ENCODE assay signal across 21 cellular contexts in the genomic region with DNA sequence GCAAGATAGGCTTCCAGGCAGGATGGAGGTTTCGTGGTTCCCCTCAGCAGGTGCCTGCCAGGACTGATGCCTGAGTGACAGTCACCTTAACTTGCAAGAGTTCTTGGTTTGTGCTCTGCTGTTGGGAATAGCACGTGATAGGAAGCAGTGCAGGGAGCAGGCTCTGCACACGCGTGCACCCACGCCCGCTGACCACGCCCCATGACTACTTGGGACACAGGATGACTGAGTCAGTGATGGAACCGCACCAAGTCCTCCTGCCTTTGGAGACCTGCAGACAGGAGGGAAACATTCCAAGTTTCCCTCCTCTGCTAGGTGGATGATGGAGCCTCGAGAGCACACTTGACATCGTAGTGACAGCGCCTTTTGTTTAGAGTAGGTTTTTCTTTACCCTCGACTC.
DNase-seq lines count a peak whose midpoint lies in the region; ATAC-seq and TF ChIP-seq lines count a peak whose summit lies in the region.
"Had no signal": no experiment of that assay in that cellular context is flagged by ENCODE, and none has a peak within 500 bp of the region (broad histone marks: within the 10 kb centered on the region; RNA-seq: fewer than 3 reads in every experiment).

No MANE protein-coding gene starts in this region.

- H2AFZ ChIP-seq in trophoblast cell (ENCODE audit: insufficient read depth, low read length, poor library complexity) = no peak overlapping the region
- H2AFZ ChIP-seq: parathyroid adenoma had no signal

- no peak overlapping the region for H3K4me2 ChIP-seq in trophoblast cell (ENCODE audit: low read length)

- no peaks in the 10 kb centered on the region for H3K4me1 ChIP-seq in trophoblast cell (ENCODE audit: control insufficient read depth in 1 of 2, insufficient read depth in 2 of 2, low read length in 2 of 2)

- H3K27ac ChIP-seq in RWPE1 (peak overlapping the region; percentile 55), epithelial cell of prostate (no peak overlapping the region), trophoblast cell (ENCODE audit: low read depth, low read length) (no peak overlapping the region)
- H3K27ac ChIP-seq: left ventricle myocardium inferior, parathyroid adenoma, skin epidermis had no signal

- H3K27me3 ChIP-seq in H7 (ENCODE audit: control insufficient read depth, insufficient read depth, low read length) (no peaks in the 10 kb centered on the region), trophoblast cell (ENCODE audit: insufficient read depth, low read length) (no peaks in the 10 kb centered on the region)

- H3K14ac ChIP-seq in trophoblast cell (ENCODE audit: low read length) = no peak overlapping the region

- no peak overlapping the region for H2BK12ac ChIP-seq in trophoblast cell (ENCODE audit: low read length)

- H3K27me3 Mint-ChIP-seq in T-helper 2 cell treated with Interferon-gamma antibody and Interleukin-4, amounts not matched to agents 5 μg/mL and 100 μg/mL, for 36 hours (ENCODE audit: low read depth) = no peaks in the 10 kb centered on the region
- H3K27me3 Mint-ChIP-seq: activated naive CD4-positive, alpha-beta T cell treated with anti-CD3 and anti-CD28 coated beads, Interleukin-2, amount 10 ng/mL, durations not matched to agents 7 days and 5 days had no signal

- peaks cover 3% of the 10 kb centered on the region for H3K4me1 Mint-ChIP-seq in T-helper 2 cell treated with Interferon-gamma antibody and Interleukin-4, amounts not matched to agents 5 μg/mL and 100 μg/mL, for 36 hours (ENCODE audit: low read depth)
- H3K4me1 Mint-ChIP-seq: activated naive CD4-positive, alpha-beta T cell treated with anti-CD3 and anti-CD28 coated beads, Interleukin-2, amount 10 ng/mL, durations not matched to agents 7 days and 5 days had no signal

- no peak overlapping the region for H3K4ac ChIP-seq in trophoblast cell (ENCODE audit: low read depth, low read length)

- H3K9ac ChIP-seq in trophoblast cell (ENCODE audit: low read length) = no peak overlapping the region
- H3K9ac ChIP-seq: parathyroid adenoma had no signal

- CTCF ChIA-PET in RWPE1 (lab: Yijun Ruan, JAX) = no interaction called here

- H3K36me3 Mint-ChIP-seq in T-helper 2 cell treated with Interferon-gamma antibody and Interleukin-4, amounts not matched to agents 5 μg/mL and 100 μg/mL, for 36 hours (ENCODE audit: low read depth) = peaks cover 24% of the 10 kb centered on the region

- no peak overlapping the region for H2BK5ac ChIP-seq in trophoblast cell (ENCODE audit: low read depth, low read length, poor library complexity)

- no peak overlapping the region for H4K12ac ChIP-seq in trophoblast cell (ENCODE audit: low read depth, low read length)

- no peak overlapping the region for H3K23ac ChIP-seq in trophoblast cell (ENCODE audit: low read length)

- H3K4me3 ChIP-seq in H7 (ENCODE audit: insufficient read depth, low read depth, low read length) (no peak overlapping the region), trophoblast cell (ENCODE audit: low read depth, low read length) (peak overlapping the region; percentile 18)
- H3K4me3 ChIP-seq: left ventricle myocardium inferior, skin epidermis had no signal

- no CpG with 5 or more reads among the region's 12 CpGs for WGBS in trophoblast cell (ENCODE audit: extremely low coverage, insufficient coverage, insufficient read length)

- no peak overlapping the region for H3K18ac ChIP-seq in trophoblast cell (ENCODE audit: low read length)

- peaks cover 62% of the 10 kb centered on the region for H3K36me3 ChIP-seq in H7 (replicated peaks; ENCODE audit: control insufficient read depth, insufficient read depth, low read length)
- H3K36me3 ChIP-seq in trophoblast cell (ENCODE audit: control insufficient read depth in 1 of 2, insufficient read depth in 2 of 2, low read length in 2 of 2) = peaks cover 49 to 54% of the 10 kb centered on the region in 2 experiments

- ATAC-seq in HG03159 (IDR thresholded peaks at IDR 0.05; ENCODE audit: unreplicated experiment) = no peak

- POLR2A ChIA-PET in RWPE1 (lab: Yijun Ruan, JAX; ENCODE audit: low non-redundant PET) = no interaction called here

- H2AK5ac ChIP-seq in trophoblast cell (ENCODE audit: low read length) = no peak overlapping the region

- H3K9me3 Mint-ChIP-seq in T-helper 2 cell treated with Interferon-gamma antibody and Interleukin-4, amounts not matched to agents 5 μg/mL and 100 μg/mL, for 36 hours = no peaks in the 10 kb centered on the region
- H3K9me3 Mint-ChIP-seq: activated naive CD4-positive, alpha-beta T cell treated with anti-CD3 and anti-CD28 coated beads, Interleukin-2, amount 10 ng/mL, durations not matched to agents 7 days and 5 days had no signal

- DNase-seq in H7 (peak; percentile 32), RWPE1 (ENCODE audit: low spot score) (peak; percentile 81), epithelial cell of prostate (ENCODE audit: low read depth, low spot score) (peak; percentile 36), trophoblast cell (no peak), SHP77 treated with DMSO at 0.1 percent for 48 hours (lab: John Stamatoyannopoulos, UW) (no peak)
- no peak for DNase-seq in T-helper 2 cell treated with Interferon-gamma antibody and Interleukin-4, amounts not matched to agents 5 μg/mL and 100 μg/mL, for 36 hours (ENCODE audit: low spot score)
- DNase-seq: activated CD4-positive, alpha-beta T cell treated with anti-CD3 and anti-CD28 coated beads for 1 hour; activated CD8-positive, alpha-beta memory T cell treated with anti-CD3 and anti-CD28 coated beads, Interleukin-2, amount 50 U/mL, for 48 hours; activated naive CD4-positive, alpha-beta T cell treated with anti-CD3 and anti-CD28 coated beads, Interleukin-2, amount 10 ng/mL, durations not matched to agents 7 days and 5 days; AML-193; Calu3; GF-D8; left ventricle myocardium inferior; NCI-H146; SHP77; stimulated activated CD4-positive, alpha-beta T cell treated with anti-CD3 and anti-CD28 coated beads, Interleukin-4, amount 100 ng/mL, for 4 hours; stimulated activated CD8-positive, alpha-beta memory T cell treated with anti-CD3 and anti-CD28 coated beads, Interleukin-4, amount 100 ng/mL, for 48 hours; T-helper 9 cell had no signal

- no peak overlapping the region for H3K4me3 Mint-ChIP-seq in T-helper 2 cell treated with Interferon-gamma antibody and Interleukin-4, amounts not matched to agents 5 μg/mL and 100 μg/mL, for 36 hours
- H3K4me3 Mint-ChIP-seq: activated naive CD4-positive, alpha-beta T cell treated with anti-CD3 and anti-CD28 coated beads, Interleukin-2, amount 10 ng/mL, durations not matched to agents 7 days and 5 days had no signal

- TF ChIP-seq CTCF in RWPE1 (conservative IDR thresholded peaks at IDR 0.05; ENCODE audit: low read depth) = no peak

- peaks cover 4% of the 10 kb centered on the region for H3K9me3 ChIP-seq in trophoblast cell (ENCODE audit: insufficient read depth, low read depth, low read length)
- H3K9me3 ChIP-seq: left ventricle myocardium inferior had no signal

- H4K91ac ChIP-seq in trophoblast cell (ENCODE audit: low read depth, low read length) = no peak overlapping the region

- H3K79me1 ChIP-seq in trophoblast cell (ENCODE audit: low read length) = no peaks in the 10 kb centered on the region

- H2BK120ac ChIP-seq in trophoblast cell (ENCODE audit: insufficient read depth, low read length, poor library complexity) = no peak overlapping the region

- H4K8ac ChIP-seq in trophoblast cell (ENCODE audit: low read depth, low read length) = no peak overlapping the region

- H3K27ac Mint-ChIP-seq in T-helper 2 cell treated with Interferon-gamma antibody and Interleukin-4, amounts not matched to agents 5 μg/mL and 100 μg/mL, for 36 hours = no peak overlapping the region
- H3K27ac Mint-ChIP-seq: activated naive CD4-positive, alpha-beta T cell treated with anti-CD3 and anti-CD28 coated beads, Interleukin-2, amount 10 ng/mL, durations not matched to agents 7 days and 5 days had no signal

- H3K79me2 ChIP-seq in trophoblast cell (ENCODE audit: control insufficient read depth, insufficient read depth, low read length, poor library complexity) = no peaks in the 10 kb centered on the region
- H3K79me2 ChIP-seq: parathyroid adenoma had no signal

Comparison
In these comparisons a context has a peak if more than half of its experiments do, and no peak if none do; other contexts are left out.
1. DNase-seq: peak in H7 (single experiment), RWPE1 (single experiment) and epithelial cell of prostate (single experiment); none in trophoblast cell (0 of 2), T-helper 2 cell treated with Interferon-gamma antibody and Interleukin-4, amounts not matched to agents 5 μg/mL and 100 μg/mL, for 36 hours (single experiment) and SHP77 treated with DMSO at 0.1 percent for 48 hours (single experiment).